16 cellular contexts compared by ENCODE assay signal in genomic region chr15:47513496-47513895, GRCh38.
DNase-seq lines count a peak whose midpoint lies in the region; ATAC-seq and TF ChIP-seq lines count a peak whose summit lies in the region.
"Had no signal": no experiment of that assay in that cellular context is flagged by ENCODE, and none has a peak within 500 bp of the region (broad histone marks: within the 10 kb centered on the region; RNA-seq: fewer than 3 reads in every experiment).

No MANE protein-coding gene starts in this region.

- no peaks in the 10 kb centered on the region for H3K27me3 ChIP-seq in WERI-Rb-1 (ENCODE audit: insufficient read depth, low read depth, severe bottlenecking)
- H3K27me3 ChIP-seq: BE2C had no signal

- H3K9me3 ChIP-seq in WERI-Rb-1 (ENCODE audit: severe bottlenecking): no peaks in the 10 kb centered on the region
- H3K9me3 ChIP-seq: BE2C had no signal

- ATAC-seq in SK-N-SH treated with all-trans-retinoic acid at 6 μM for 48 hours: no peak
- ATAC-seq: HCT116 had no signal

- DNase-seq in NCI-H1694 treated with DMSO at 0.1 percent for 48 hours (lab: John Stamatoyannopoulos, UW) (peak; percentile 28), NCI-H82 treated with DMSO at 0.1 percent for 48 hours (lab: John Stamatoyannopoulos, UW; ENCODE audit: unreplicated experiment) (peak; percentile 18), fibroblast of mammary gland (ENCODE audit: low read depth) (peak; percentile 76), stromal cell of bone marrow (ENCODE audit: low read depth) (peak; percentile 58), GOT3 (lab: John Stamatoyannopoulos, UW) (no peak), WERI-Rb-1 (no peak)
- DNase-seq: BE2C; Calu3; CD4-positive, alpha-beta memory T cell; DMS79; KBM-7; NCI-H1092; NCI-H2107; NCI-H774 had no signal

- H3K36me3 ChIP-seq in WERI-Rb-1: no peaks in the 10 kb centered on the region
- H3K36me3 ChIP-seq: BE2C had no signal

- no peak overlapping the region for H3K27ac ChIP-seq in WERI-Rb-1

- H3K4me3 ChIP-seq in fibroblast of mammary gland (ENCODE audit: control insufficient read depth, low read depth, low read length) (no peak overlapping the region), WERI-Rb-1 (ENCODE audit: low read depth, low read length) (no peak overlapping the region)

- TF ChIP-seq CTCF in fibroblast of mammary gland (conservative IDR thresholded peaks at IDR 0.05; ENCODE audit: control insufficient read depth, insufficient read depth, low read depth, low read length) (no peak), WERI-Rb-1 (IDR thresholded peaks at IDR 0.05; ENCODE audit: low read depth, low read length) (no peak)

TF ChIP-seq in SK-N-SH treated with all-trans-retinoic acid at 6 μM for 48 hours, 23 proteins besides CTCF, POLR2A, EP300 and RAD21:
- no peak for TF ChIP-seq TSHZ2 (CRISPR knock-in tag; IDR thresholded peaks at IDR 0.05)
- TF ChIP-seq CSDC2 (CRISPR knock-in tag; IDR thresholded peaks at IDR 0.05): no peak
- no peak for TF ChIP-seq ESRRG (CRISPR knock-in tag; IDR thresholded peaks at IDR 0.05)
- TF ChIP-seq ARNTL (CRISPR knock-in tag; IDR thresholded peaks at IDR 0.05; ENCODE audit: borderline replicate concordance, low read depth): no peak

Comparison
In these comparisons a context has a peak if more than half of its experiments do, and no peak if none do; other contexts are left out.
1. DNase-seq: peak in NCI-H1694 treated with DMSO at 0.1 percent for 48 hours (single experiment), NCI-H82 treated with DMSO at 0.1 percent for 48 hours (single experiment), fibroblast of mammary gland (single experiment) and stromal cell of bone marrow (single experiment); none in GOT3 (single experiment) and WERI-Rb-1 (single experiment).